10 cellular contexts compared by ENCODE assay signal in genomic region chr13:102401305-102401704, GRCh38. TPM values are rescaled to one million over a fixed set of nuclear protein-coding genes. Genes with fewer than 3 reads are reported as not detected.
DNase-seq lines count a peak whose midpoint lies in the region; ATAC-seq and TF ChIP-seq lines count a peak whose summit lies in the region.
"Had no signal": no experiment of that assay in that cellular context is flagged by ENCODE, and none has a peak within 500 bp of the region (broad histone marks: within the 10 kb centered on the region; RNA-seq: fewer than 3 reads in every experiment).

No MANE protein-coding gene starts in this region.

- no peaks in the 10 kb centered on the region for H3K36me3 Mint-ChIP-seq in T-helper 1 cell treated with Interleukin-12 subunit alpha and Interleukin-12 subunit beta and Interleukin-4 antibody, amounts not matched to agents 30 μg/mL and 1 μg/mL, for 36 hours (ENCODE audit: low read depth)
- H3K36me3 Mint-ChIP-seq in stimulated activated memory B cell treated with anti-CD40 and anti-IgM and Interleukin-4, amounts not matched to agents 10 μg/mL and 1 μg/mL and 100 μg/mL, for 72 hours, result no peaks in the 10 kb centered on the region

- H3K27me3 ChIP-seq in brain microvascular endothelial cell (replicated peaks) (peaks cover 9% of the 10 kb centered on the region), kidney epithelial cell (ENCODE audit: control insufficient read depth, insufficient read depth, low read length) (peaks cover 11% of the 10 kb centered on the region), PC-3 (ENCODE audit: low read length) (peaks cover 75% of the 10 kb centered on the region)

- peaks cover 66% of the 10 kb centered on the region for H3K27me3 Mint-ChIP-seq in T-helper 1 cell treated with Interleukin-12 subunit alpha and Interleukin-12 subunit beta and Interleukin-4 antibody, amounts not matched to agents 30 μg/mL and 1 μg/mL, for 36 hours (ENCODE audit: low read depth)
- H3K27me3 Mint-ChIP-seq in stimulated activated memory B cell treated with anti-CD40 and anti-IgM and Interleukin-4, amounts not matched to agents 10 μg/mL and 1 μg/mL and 100 μg/mL, for 72 hours, result peaks cover 58% of the 10 kb centered on the region

- CTCF ChIA-PET in PC-3 (lab: Charles Lee), result no interaction called here

- peak overlapping the region; percentile 68 for H3K4me3 Mint-ChIP-seq in T-helper 1 cell treated with Interleukin-12 subunit alpha and Interleukin-12 subunit beta and Interleukin-4 antibody, amounts not matched to agents 30 μg/mL and 1 μg/mL, for 36 hours
- H3K4me3 Mint-ChIP-seq in stimulated activated memory B cell treated with anti-CD40 and anti-IgM and Interleukin-4, amounts not matched to agents 10 μg/mL and 1 μg/mL and 100 μg/mL, for 72 hours, result no peak overlapping the region

- H4K20me1 ChIP-seq in PC-3 (ENCODE audit: low read length), result no peaks in the 10 kb centered on the region

- H3F3A ChIP-seq in PC-3 (ENCODE audit: low read length, unreplicated experiment), result no peaks in the 10 kb centered on the region

- H3K9me3 Mint-ChIP-seq in T-helper 1 cell treated with Interleukin-12 subunit alpha and Interleukin-12 subunit beta and Interleukin-4 antibody, amounts not matched to agents 30 μg/mL and 1 μg/mL, for 36 hours, result no peaks in the 10 kb centered on the region
- no peaks in the 10 kb centered on the region for H3K9me3 Mint-ChIP-seq in stimulated activated memory B cell treated with anti-CD40 and anti-IgM and Interleukin-4, amounts not matched to agents 10 μg/mL and 1 μg/mL and 100 μg/mL, for 72 hours

- no peak for TF ChIP-seq CTCF in brain microvascular endothelial cell (IDR thresholded peaks at IDR 0.05; ENCODE audit: low read depth, low read length, missing control alignments)
- no peak for TF ChIP-seq CTCF in kidney epithelial cell (IDR thresholded peaks at IDR 0.05; ENCODE audit: insufficient read depth, low read length, poor library complexity, severe bottlenecking)
- TF ChIP-seq CTCF in PC-3 (conservative IDR thresholded peaks at IDR 0.05; ENCODE audit: low read depth, low read length), result no peak

- H3K9me3 ChIP-seq in PC-3 (ENCODE audit: low read length), result no peaks in the 10 kb centered on the region

- H3K4me1 Mint-ChIP-seq in T-helper 1 cell treated with Interleukin-12 subunit alpha and Interleukin-12 subunit beta and Interleukin-4 antibody, amounts not matched to agents 30 μg/mL and 1 μg/mL, for 36 hours (ENCODE audit: low read depth), result peaks cover 23% of the 10 kb centered on the region
- H3K4me1 Mint-ChIP-seq in stimulated activated memory B cell treated with anti-CD40 and anti-IgM and Interleukin-4, amounts not matched to agents 10 μg/mL and 1 μg/mL and 100 μg/mL, for 72 hours, result peaks cover 32% of the 10 kb centered on the region

- H3K4me3 ChIP-seq in brain microvascular endothelial cell (ENCODE audit: low read depth, low read length) (peak overlapping the region; percentile 56), kidney epithelial cell (ENCODE audit: low read depth, low read length) (peak overlapping the region; percentile 57), PC-3 (ENCODE audit: low read length) (no peak overlapping the region)

- no peak for ATAC-seq in PC-3
- ATAC-seq in stimulated activated memory B cell treated with anti-CD40 and anti-IgM and Interleukin-4, amounts not matched to agents 10 μg/mL and 1 μg/mL and 100 μg/mL, for 72 hours, result no peak

- H2AFZ ChIP-seq in PC-3 (ENCODE audit: low read length), result no peak overlapping the region

- H3K27ac ChIP-seq in brain microvascular endothelial cell (no peak overlapping the region), PC-3 (ENCODE audit: low read length) (no peak overlapping the region)

- in situ Hi-C loops in brain microvascular endothelial cell (cut with HindIII; ENCODE audit: low pct_ligation_motif_present, low sequenced_read_pairs), result no loop called here

- POLR2A ChIA-PET in PC-3 (lab: Charles Lee; ENCODE audit: unreplicated experiment), result no interaction called here

- H3K9ac ChIP-seq in PC-3 (ENCODE audit: low read length), result no peak overlapping the region

- H3K36me3 ChIP-seq in brain microvascular endothelial cell (replicated peaks) (no peaks in the 10 kb centered on the region), kidney epithelial cell (ENCODE audit: control insufficient read depth, insufficient read depth, low read length) (no peaks in the 10 kb centered on the region), PC-3 (ENCODE audit: low read depth, low read length) (no peaks in the 10 kb centered on the region)

- no peaks in the 10 kb centered on the region for H3K79me2 ChIP-seq in PC-3 (ENCODE audit: low read length)

- H3K4me2 ChIP-seq in PC-3 (ENCODE audit: low read length), result no peak overlapping the region

- no TSS peak for BruUV-seq in PC-3 (replicated peaks; lab: Mats Ljungman, UMichigan)

- no peaks in the 10 kb centered on the region for H3K4me1 ChIP-seq in PC-3 (ENCODE audit: insufficient read depth, low read length)

- intact Hi-C loops in PC-3 (cut with micrococcal nuclease), result no loop called here

- no peaks in the 10 kb centered on the region for H3K9me2 ChIP-seq in PC-3 (replicated peaks; ENCODE audit: low read length)

- H3K27ac Mint-ChIP-seq in T-helper 1 cell treated with Interleukin-12 subunit alpha and Interleukin-12 subunit beta and Interleukin-4 antibody, amounts not matched to agents 30 μg/mL and 1 μg/mL, for 36 hours, result no peak overlapping the region
- no peak overlapping the region for H3K27ac Mint-ChIP-seq in stimulated activated memory B cell treated with anti-CD40 and anti-IgM and Interleukin-4, amounts not matched to agents 10 μg/mL and 1 μg/mL and 100 μg/mL, for 72 hours

- DNase-seq in T-helper 1 cell, result no peak
- no peak for DNase-seq in brain microvascular endothelial cell
- DNase-seq in kidney epithelial cell (ENCODE audit: low read depth), result no peak
- peak; percentile 53 for DNase-seq in superior temporal gyrus (ENCODE audit: extremely low spot score)
- no peak for DNase-seq in DMS153 (lab: John Stamatoyannopoulos, UW)
- no peak for DNase-seq in PC-3
- DNase-seq: activated effector memory CD4-positive, alpha-beta T cell treated with anti-CD3 and anti-CD28 coated beads, Interleukin-2, amount 50 U/mL, for 16 hours; NCI-H2171 had no signal

RNA-seq across cellular contexts. Expression of gene FGF14, which starts 0.5 kb away (rescaled TPM):
- total RNA-seq in kidney epithelial cell, result under 0.01 TPM in 1 of 2 replicates, not detected in the other
- total RNA-seq in PC-3 (2014; rRNA removed), result not detected in 2 replicates
